ENCODE assay signal across 9 cellular contexts in the genomic region with DNA sequence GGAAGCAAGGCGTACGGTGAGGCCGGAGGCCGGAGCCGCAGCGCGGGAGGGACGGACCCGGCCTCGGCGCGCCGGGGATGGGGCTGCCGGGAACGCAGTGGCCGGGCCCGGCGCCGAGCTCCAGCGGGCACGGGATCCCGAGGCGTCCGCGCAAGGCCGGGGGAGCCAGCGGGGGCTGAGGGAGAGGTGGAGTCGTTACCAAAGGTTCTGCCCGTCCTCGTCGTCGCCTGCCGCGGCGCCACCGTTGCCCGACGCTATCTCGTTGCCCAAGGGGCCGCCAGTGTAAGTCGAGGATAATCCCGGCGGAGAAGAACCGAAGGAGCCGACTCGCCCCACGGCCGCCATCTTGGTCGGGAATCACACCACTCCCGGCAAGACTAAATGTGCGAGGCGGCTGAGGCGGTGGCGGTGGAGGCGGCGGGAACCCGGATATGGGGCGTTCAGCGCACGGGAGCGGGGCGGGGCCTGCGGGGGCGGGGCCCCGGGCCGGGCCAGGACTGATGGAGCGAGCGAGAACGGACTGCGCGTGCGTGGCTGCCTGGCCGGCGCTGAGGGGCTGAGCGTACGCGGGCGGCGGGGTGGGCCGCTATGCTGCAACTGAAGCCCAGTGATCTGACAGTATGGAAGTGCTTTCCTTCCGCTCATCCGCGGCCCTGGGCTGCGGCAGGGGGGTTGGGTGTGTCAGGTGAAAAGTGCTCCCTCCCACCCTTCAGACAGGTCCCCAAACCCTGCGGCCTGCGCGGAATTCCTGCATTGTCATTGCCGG. TPM values are rescaled to one million over a fixed set of nuclear protein-coding genes. Genes with fewer than 3 reads are reported as not detected.
A peak's percentile ranks its signal among the peaks of the same experiment; 100 is the strongest.
DNase-seq lines count a peak whose midpoint lies in the region; ATAC-seq, FAIRE-seq and TF ChIP-seq lines count a peak whose summit lies in the region.
"Had no signal": no experiment of that assay in that cellular context is flagged by ENCODE, and none has a peak within 500 bp of the region (broad histone marks: within the 10 kb centered on the region; RNA-seq: fewer than 3 reads in every experiment).

Gene DYNC1LI1 (minus strand): TSS at position 433 of the 766 bp plus-strand sequence. CDS start 88 bp downstream, at position 345.

- DNase-seq in Ammon's horn (ENCODE audit: low spot score) (peak; percentile 94), GM19239 (ENCODE audit: insufficient read length, low spot score) (peak; percentile 83), NCI-H510A treated with DMSO at 0.1 percent for 48 hours (lab: John Stamatoyannopoulos, UW) (peak; percentile 84), cerebellum (ENCODE audit: low spot score) (peak; percentile 92), kidney (peak; percentile 98)
- DNase-seq in activated CD4-positive, alpha-beta T cell treated with anti-CD3 and anti-CD28 coated beads for 24 hours (ENCODE audit: low read depth in 2 of 2): peak; percentile 93 to 97
- peak; percentile 85 to 95 for DNase-seq in stimulated activated CD4-positive, alpha-beta T cell treated with anti-CD3 and anti-CD28 coated beads, Interleukin-15, amount 100 ng/mL, for 1 hour (ENCODE audit: low read depth in 1 of 2, low spot score in 1 of 2)

- H3K4me1 ChIP-seq in kidney (ENCODE audit: control insufficient read depth in 1 of 2, insufficient read depth in 1 of 2, low read depth in 1 of 2, low read length in 2 of 2): no peaks in the 10 kb centered on the region

- no peak for TF ChIP-seq CTCF in kidney (IDR thresholded peaks at IDR 0.05; ENCODE audit: borderline replicate concordance, extremely low read depth, insufficient read depth)

- H3K27ac ChIP-seq in kidney (ENCODE audit: low read depth in 2 of 2, low read length in 2 of 2): peak within 1 kb of the TSS; percentile 98 to 99

- H3K4me3 ChIP-seq in kidney (ENCODE audit: low read length in 2 of 2): peak within 1 kb of the TSS; percentile 85 to 87

- H3K36me3 ChIP-seq in kidney (ENCODE audit: control insufficient read depth in 1 of 2, insufficient read depth in 2 of 2, low read length in 2 of 2): no peaks in the 10 kb centered on the region

- FAIRE-seq in GM19239 (lab: Jason Lieb, UNC) (peak; percentile 97), kidney (lab: Jason Lieb, UNC) (no peak)
- FAIRE-seq: colon had no signal

- no peaks in the 10 kb centered on the region for H3K9me3 ChIP-seq in kidney (ENCODE audit: control insufficient read depth in 1 of 2, low read length in 2 of 2)

- intact Hi-C loops in kidney (cut with DNase I): no loop called here

- peak within 1 kb of the TSS; percentile 57 to 76 for H3K9ac ChIP-seq in kidney (ENCODE audit: low read length in 2 of 2)

- ATAC-seq in HG03442 (IDR thresholded peaks at IDR 0.05; ENCODE audit: unreplicated experiment): peak; percentile 84

RNA-seq across cellular contexts. Expression of gene DYNC1LI1, which starts in this region (rescaled TPM):
- total RNA-seq in cerebellum (70.5 TPM), kidney (28.2 TPM)
- 24.3 TPM for polyA plus RNA-seq in kidney (ENCODE audit: insufficient read depth, low read depth, low replicate concordance)

Comparison
In these comparisons a context has a peak if more than half of its experiments do, and no peak if none do; other contexts are left out.
1. Peak in every context shown above with its lines: DNase-seq, ATAC-seq, H3K4me3 ChIP-seq and H3K27ac ChIP-seq.